10 cellular contexts compared by ENCODE assay signal in the genomic region with DNA sequence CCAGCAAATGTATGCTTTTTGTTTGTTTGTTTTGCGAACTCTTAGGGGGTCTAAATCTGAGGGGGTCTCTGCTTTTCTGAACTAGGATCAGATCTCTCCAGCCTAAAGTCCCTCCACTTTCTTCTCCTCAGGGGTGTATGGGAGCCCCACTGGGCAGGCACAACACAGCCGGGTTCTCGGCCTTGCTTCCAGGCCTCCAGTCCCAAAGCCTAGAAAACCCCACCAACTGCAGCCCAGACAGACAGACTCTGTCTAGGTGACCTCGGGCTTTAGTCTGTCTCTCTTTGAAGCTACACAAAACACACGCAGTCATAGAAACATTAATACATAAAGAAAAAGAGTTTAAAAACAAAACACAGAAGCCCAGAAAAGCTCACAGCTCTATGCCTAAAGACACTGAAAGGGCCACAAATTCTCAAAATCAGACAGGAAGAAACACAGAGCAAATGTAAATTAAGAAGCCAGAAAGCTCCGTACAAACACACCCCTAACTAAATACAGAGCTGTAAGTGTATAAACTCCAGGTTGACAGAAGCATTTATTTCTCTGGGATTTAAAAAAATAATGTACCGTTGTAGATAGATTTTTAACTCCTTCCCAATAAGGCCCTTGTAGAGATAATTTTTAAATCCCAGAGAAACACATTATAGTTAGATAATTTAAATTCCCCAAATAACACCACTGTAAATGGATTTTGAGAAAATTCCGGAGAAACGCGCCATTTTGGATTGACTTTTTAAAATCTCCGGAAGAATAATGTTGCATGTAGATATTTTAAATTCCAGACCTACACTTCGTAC. TPM values are rescaled to one million over a fixed set of nuclear protein-coding genes. Genes with fewer than 3 reads are reported as not detected.
DNase-seq lines count a peak whose midpoint lies in the region; ATAC-seq and TF ChIP-seq lines count a peak whose summit lies in the region.
"Had no signal": no experiment of that assay in that cellular context is flagged by ENCODE, and none has a peak within 500 bp of the region (broad histone marks: within the 10 kb centered on the region; RNA-seq: fewer than 3 reads in every experiment).

No MANE protein-coding gene starts in this region.

- ATAC-seq in activated CD4-positive, alpha-beta T cell treated with anti-CD3 and anti-CD28 coated beads for 36 hours = no peak
- ATAC-seq in stimulated activated memory B cell treated with anti-CD40 and anti-IgM and Interleukin-4, amounts not matched to agents 10 μg/mL and 1 μg/mL and 100 μg/mL, for 72 hours = no peak

- CTCF ChIA-PET in activated CD4-positive, alpha-beta T cell treated with anti-CD3 and anti-CD28 coated beads, Interleukin-2, amount 10 ng/mL, durations not matched to agents 7 days and 5 days (lab: Charles Lee) = interaction anchor here (0.6 to 1.4 kb wide), 4 partner anchors 9 to 1159 kb away, joined by 3 read pairs; no protein-coding TSS in a partner anchor
- CTCF ChIA-PET in activated CD4-positive, alpha-beta T cell treated with anti-CD3 and anti-CD28 coated beads for 36 hours (lab: Charles Lee) = interaction anchor here (0.6 kb wide), 1 partner anchor 99 kb away, joined by 3 read pairs; no protein-coding TSS in a partner anchor

- H3K27ac ChIP-seq in SJSA1 = peak overlapping the region; percentile 66
- H3K27ac ChIP-seq: BLaER1 treated with 17β-estradiol and CSF1 and Interleukin-3, amounts not matched to agents 10 nM and 100 nM had no signal

- peak overlapping the region; percentile 5 for H3K27ac Mint-ChIP-seq in activated CD4-positive, alpha-beta T cell treated with anti-CD3 and anti-CD28 coated beads, Interleukin-2, amount 10 ng/mL, durations not matched to agents 7 days and 5 days
- H3K27ac Mint-ChIP-seq in activated CD4-positive, alpha-beta T cell treated with anti-CD3 and anti-CD28 coated beads for 36 hours = no peak overlapping the region
- H3K27ac Mint-ChIP-seq in stimulated activated memory B cell treated with anti-CD40 and anti-IgM and Interleukin-4, amounts not matched to agents 10 μg/mL and 1 μg/mL and 100 μg/mL, for 72 hours = no peak overlapping the region

- peaks cover 76% of the 10 kb centered on the region for H3K27me3 Mint-ChIP-seq in activated CD4-positive, alpha-beta T cell treated with anti-CD3 and anti-CD28 coated beads, Interleukin-2, amount 10 ng/mL, durations not matched to agents 7 days and 5 days
- H3K27me3 Mint-ChIP-seq in activated CD4-positive, alpha-beta T cell treated with anti-CD3 and anti-CD28 coated beads for 36 hours = peaks cover 72% of the 10 kb centered on the region
- peaks cover 91% of the 10 kb centered on the region for H3K27me3 Mint-ChIP-seq in stimulated activated memory B cell treated with anti-CD40 and anti-IgM and Interleukin-4, amounts not matched to agents 10 μg/mL and 1 μg/mL and 100 μg/mL, for 72 hours

- peaks cover 6% of the 10 kb centered on the region for H3K9me3 Mint-ChIP-seq in activated CD4-positive, alpha-beta T cell treated with anti-CD3 and anti-CD28 coated beads, Interleukin-2, amount 10 ng/mL, durations not matched to agents 7 days and 5 days
- peaks cover 4% of the 10 kb centered on the region for H3K9me3 Mint-ChIP-seq in activated CD4-positive, alpha-beta T cell treated with anti-CD3 and anti-CD28 coated beads for 36 hours (ENCODE audit: low read depth)
- H3K9me3 Mint-ChIP-seq in stimulated activated memory B cell treated with anti-CD40 and anti-IgM and Interleukin-4, amounts not matched to agents 10 μg/mL and 1 μg/mL and 100 μg/mL, for 72 hours = peaks cover 8% of the 10 kb centered on the region

- peaks cover 37% of the 10 kb centered on the region for H3K4me1 Mint-ChIP-seq in activated CD4-positive, alpha-beta T cell treated with anti-CD3 and anti-CD28 coated beads, Interleukin-2, amount 10 ng/mL, durations not matched to agents 7 days and 5 days
- peaks cover 35% of the 10 kb centered on the region for H3K4me1 Mint-ChIP-seq in activated CD4-positive, alpha-beta T cell treated with anti-CD3 and anti-CD28 coated beads for 36 hours
- H3K4me1 Mint-ChIP-seq in stimulated activated memory B cell treated with anti-CD40 and anti-IgM and Interleukin-4, amounts not matched to agents 10 μg/mL and 1 μg/mL and 100 μg/mL, for 72 hours = peaks cover 49% of the 10 kb centered on the region

- no peaks in the 10 kb centered on the region for H3K27me3 ChIP-seq in SJSA1 (replicated peaks)

- H3K4me3 ChIP-seq in SJSA1 = peak overlapping the region; percentile 92
- H3K4me3 ChIP-seq in fibroblast of villous mesenchyme (ENCODE audit: low read depth, low read length) = peak overlapping the region; percentile 88
- H3K4me3 ChIP-seq: BLaER1 treated with 17β-estradiol and CSF1 and Interleukin-3, amounts not matched to agents 10 nM and 100 nM had no signal

- no peak for DNase-seq in activated CD4-positive, alpha-beta T cell treated with anti-CD3 and anti-CD28 coated beads, Interleukin-2, amount 10 ng/mL, durations not matched to agents 7 days and 5 days
- DNase-seq in activated CD4-positive, alpha-beta T cell treated with anti-CD3 and anti-CD28 coated beads for 36 hours = no peak
- DNase-seq in SJSA1 (ENCODE audit: low read depth in 1 of 2, low spot score in 2 of 2) (peak in 1 of 2 experiments; percentile 85), fibroblast of villous mesenchyme (ENCODE audit: low read depth) (peak; percentile 46), DMS79 treated with DMSO at 0.1 percent for 48 hours (lab: John Stamatoyannopoulos, UW) (no peak), epidermal melanocyte (ENCODE audit: insufficient read length, low spot score) (no peak)
- DNase-seq in activated CD4-positive, alpha-beta T cell treated with anti-CD3 and anti-CD28 coated beads, Interleukin-2, amount 50 U/mL, for 4 hours = no peak
- DNase-seq: kidney glomerular epithelial cell had no signal

- H3K4me1 ChIP-seq in SJSA1 (replicated peaks) = peaks cover 13% of the 10 kb centered on the region

- intact Hi-C loops in activated CD4-positive, alpha-beta T cell treated with anti-CD3 and anti-CD28 coated beads for 36 hours (cut with DNase I, micrococcal nuclease) = loop anchor here (2.0 to 10.0 kb wide), 3 partner anchors 67 to 160 kb away; no protein-coding TSS in a partner anchor

- peak overlapping the region; percentile 63 for H3K4me3 Mint-ChIP-seq in activated CD4-positive, alpha-beta T cell treated with anti-CD3 and anti-CD28 coated beads, Interleukin-2, amount 10 ng/mL, durations not matched to agents 7 days and 5 days
- no peak overlapping the region for H3K4me3 Mint-ChIP-seq in activated CD4-positive, alpha-beta T cell treated with anti-CD3 and anti-CD28 coated beads for 36 hours
- H3K4me3 Mint-ChIP-seq in stimulated activated memory B cell treated with anti-CD40 and anti-IgM and Interleukin-4, amounts not matched to agents 10 μg/mL and 1 μg/mL and 100 μg/mL, for 72 hours = peak overlapping the region; percentile 61

- POLR2A ChIA-PET in activated CD4-positive, alpha-beta T cell treated with anti-CD3 and anti-CD28 coated beads, Interleukin-2, amount 10 ng/mL, durations not matched to agents 7 days and 5 days (lab: Charles Lee) = no interaction called here
- POLR2A ChIA-PET in activated CD4-positive, alpha-beta T cell treated with anti-CD3 and anti-CD28 coated beads for 36 hours (lab: Charles Lee) = no interaction called here

- peaks cover 10% of the 10 kb centered on the region for H3K36me3 Mint-ChIP-seq in activated CD4-positive, alpha-beta T cell treated with anti-CD3 and anti-CD28 coated beads, Interleukin-2, amount 10 ng/mL, durations not matched to agents 7 days and 5 days (ENCODE audit: low read depth)
- peaks cover 4% of the 10 kb centered on the region for H3K36me3 Mint-ChIP-seq in activated CD4-positive, alpha-beta T cell treated with anti-CD3 and anti-CD28 coated beads for 36 hours (ENCODE audit: low read depth)
- peaks cover 8% of the 10 kb centered on the region for H3K36me3 Mint-ChIP-seq in stimulated activated memory B cell treated with anti-CD40 and anti-IgM and Interleukin-4, amounts not matched to agents 10 μg/mL and 1 μg/mL and 100 μg/mL, for 72 hours

- no peak for TF ChIP-seq CTCF in fibroblast of villous mesenchyme (IDR thresholded peaks at IDR 0.05; ENCODE audit: insufficient read depth, low read depth, low read length)

- H3K9me3 ChIP-seq in SJSA1 (replicated peaks) = no peaks in the 10 kb centered on the region

- peaks cover 22% of the 10 kb centered on the region for H3K36me3 ChIP-seq in SJSA1
- H3K36me3 ChIP-seq: BLaER1 treated with 17β-estradiol and CSF1 and Interleukin-3, amounts not matched to agents 10 nM and 100 nM had no signal

RNA-seq across cellular contexts. Expression of a gene that starts 2.0 kb away (rescaled TPM):
- not detected for total RNA-seq in activated CD4-positive, alpha-beta T cell treated with anti-CD3 and anti-CD28 coated beads, Interleukin-2, amount 10 ng/mL, durations not matched to agents 7 days and 5 days
- under 1 TPM; 0.18 TPM for total RNA-seq in activated CD4-positive, alpha-beta T cell treated with anti-CD3 and anti-CD28 coated beads for 36 hours
- 25.0 and 28.4 TPM in 2 replicates for total RNA-seq in SJSA1 (2014; rRNA removed; shearing (Covaris generic))
- total RNA-seq in fibroblast of villous mesenchyme = 19.9 and 66.7 TPM in 2 replicates

Comparison
In these comparisons a context has a peak if more than half of its experiments do, and no peak if none do; other contexts are left out.
1. RNA of a gene that starts 2.0 kb away (total RNA-seq): 25.0 to 28.4 TPM in SJSA1 and 19.9 to 66.7 TPM in fibroblast of villous mesenchyme; 0.18 TPM in activated CD4-positive, alpha-beta T cell treated with anti-CD3 and anti-CD28 coated beads for 36 hours and not detected in activated CD4-positive, alpha-beta T cell treated with anti-CD3 and anti-CD28 coated beads, Interleukin-2, amount 10 ng/mL, durations not matched to agents 7 days and 5 days; every median in the first group is over 10 times any median in the second.